Comparison of ENCODE assay signal across 1 cellular context in the genomic region with DNA sequence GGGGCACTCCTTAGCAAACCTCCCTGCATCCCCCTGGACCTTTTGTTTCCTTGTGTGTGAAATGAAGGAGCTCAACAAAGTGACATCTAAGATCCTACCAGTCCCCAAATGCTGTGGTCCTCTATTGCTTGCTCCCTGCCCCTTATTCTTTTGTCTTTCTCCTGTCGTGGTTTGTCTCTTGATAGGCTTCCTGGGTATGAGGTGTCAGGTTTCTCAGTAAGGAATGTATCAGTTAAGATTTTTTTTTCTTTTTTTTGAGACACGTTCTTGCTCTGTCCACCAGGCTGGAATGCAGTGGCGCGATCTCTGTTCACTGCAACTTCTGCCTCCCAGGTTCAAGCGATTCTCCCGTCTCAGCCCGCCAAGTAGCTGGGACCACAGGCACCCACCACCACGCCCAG.
TF ChIP-seq lines count a peak whose summit lies in the region.

No MANE protein-coding gene starts in this region.

TF ChIP-seq in endothelial cell of umbilical vein, 7 proteins besides CTCF, POLR2A, EP300 and RAD21:
- no peak for TF ChIP-seq MYC (IDR thresholded peaks at IDR 0.05; ENCODE audit: low read depth, low read length)
- TF ChIP-seq FOS (IDR thresholded peaks at IDR 0.05; ENCODE audit: borderline replicate concordance, insufficient read depth, low read length): no peak
- no peak for TF ChIP-seq JUN (IDR thresholded peaks at IDR 0.05; ENCODE audit: borderline replicate concordance, insufficient read depth, insufficient read length, low read depth)
- no peak for TF ChIP-seq GATA2 (IDR thresholded peaks at IDR 0.05; ENCODE audit: insufficient read depth, insufficient read length, low read depth, low read length)
- TF ChIP-seq POLR2AphosphoS5 (IDR thresholded peaks at IDR 0.05; ENCODE audit: insufficient read depth, low read depth, low read length): no peak
- TF ChIP-seq, protein P1, sequence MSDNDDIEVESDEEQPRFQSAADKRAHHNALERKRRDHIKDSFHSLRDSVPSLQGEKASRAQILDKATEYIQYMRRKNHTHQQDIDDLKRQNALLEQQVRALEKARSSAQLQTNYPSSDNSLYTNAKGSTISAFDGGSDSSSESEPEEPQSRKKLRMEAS (IDR thresholded peaks at IDR 0.05; ENCODE audit: insufficient read depth, insufficient read length): no peak
- TF ChIP-seq EZH2 (IDR thresholded peaks at IDR 0.05; ENCODE audit: borderline replicate concordance, low read depth, low read length, severe bottlenecking): no peak
